26 cellular contexts compared by ENCODE assay signal in genomic region chr2:43423941-43424261, GRCh38.
DNase-seq lines count a peak whose midpoint lies in the region; ATAC-seq and TF ChIP-seq lines count a peak whose summit lies in the region.
"Had no signal": no experiment of that assay in that cellular context is flagged by ENCODE, and none has a peak within 500 bp of the region (broad histone marks: within the 10 kb centered on the region; RNA-seq: fewer than 3 reads in every experiment).

No MANE protein-coding gene starts in this region.

- H2BK5ac ChIP-seq in mesenchymal stem cell (ENCODE audit: low read depth, low read length, poor library complexity, severe bottlenecking) = no peak overlapping the region

- no peak overlapping the region for H3K23ac ChIP-seq in mesenchymal stem cell (ENCODE audit: low read length in 2 of 2)

- H3K9ac ChIP-seq in adipocyte (ENCODE audit: low read length) = peak overlapping the region; percentile 60
- H3K9ac ChIP-seq in mesenchymal stem cell (ENCODE audit: low read length) = peak overlapping the region; percentile 17

- H3K9me3 Mint-ChIP-seq in natural killer cell = no peaks in the 10 kb centered on the region
- no peaks in the 10 kb centered on the region for H3K9me3 Mint-ChIP-seq in natural killer cell treated with Interleukin-12 subunit alpha and Interleukin-12 subunit beta and Interleukin-15 and Interleukin-18, amount 100 ng/mL, for 72 hours
- H3K9me3 Mint-ChIP-seq: activated B cell treated with CpG ODN at 0.5 μM for 24 hours; GM23338; memory B cell; stimulated activated naive B cell treated with anti-CD40 and anti-IgM and Interleukin-4, amounts not matched to agents 10 μg/mL and 1 μg/mL and 100 μg/mL, for 72 hours had no signal

- no peak overlapping the region for H3K18ac ChIP-seq in mesenchymal stem cell (ENCODE audit: low read depth in 1 of 2, low read length in 2 of 2)

- H4K8ac ChIP-seq in mesenchymal stem cell (ENCODE audit: low read length) = no peak overlapping the region

- DNase-seq in natural killer cell (no peak), adipocyte (ENCODE audit: low read depth) (no peak), mesenchymal stem cell (no peak), tibial artery (no peak), NK-92 (lab: John Stamatoyannopoulos, UW; ENCODE audit: unreplicated experiment) (no peak)
- no peak for DNase-seq in natural killer cell treated with Interleukin-12 subunit alpha and Interleukin-12 subunit beta and Interleukin-15 and Interleukin-18, amount 100 ng/mL, for 72 hours (ENCODE audit: low spot score)
- DNase-seq: ACHN; activated B cell treated with CpG ODN at 0.5 μM for 24 hours; activated CD4-positive, alpha-beta T cell treated with anti-CD3 and anti-CD28 coated beads, Interleukin-2, amount 50 U/mL, for 48 hours; activated CD8-positive, alpha-beta memory T cell treated with anti-CD3 and anti-CD28 coated beads, Interleukin-2, amount 50 U/mL, for 48 hours; activated naive CD4-positive, alpha-beta T cell treated with anti-CD3 and anti-CD28 coated beads, Interleukin-2, amount 50 U/mL, for 16 hours; anterior cingulate cortex; gastrocnemius medialis; hippocampal formation; Karpas-422; Right ventricle myocardium superior; stimulated activated naive B cell treated with anti-CD40 and anti-IgM and Interleukin-4, amounts not matched to agents 10 μg/mL and 1 μg/mL and 100 μg/mL, for 72 hours had no signal

- peak overlapping the region; percentile 49 for H3K4me3 ChIP-seq in adipocyte (ENCODE audit: low read length)
- no peak overlapping the region for H3K4me3 ChIP-seq in mesenchymal stem cell (ENCODE audit: insufficient read depth in 1 of 2, low read depth in 1 of 2, low read length in 2 of 2)
- no peak overlapping the region for H3K4me3 ChIP-seq in tibial artery
- H3K4me3 ChIP-seq: BLaER1 treated with 17β-estradiol and CSF1 and Interleukin-3, amounts not matched to agents 10 nM and 100 nM; gastrocnemius medialis; GM23338; prostate gland; suprapubic skin had no signal

- H3K9me3 ChIP-seq in adipocyte (ENCODE audit: control insufficient read depth, low read length) = no peaks in the 10 kb centered on the region
- H3K9me3 ChIP-seq in mesenchymal stem cell (ENCODE audit: control insufficient read depth, low read length) = no peaks in the 10 kb centered on the region
- H3K9me3 ChIP-seq in tibial artery = no peaks in the 10 kb centered on the region
- H3K9me3 ChIP-seq: gastrocnemius medialis, prostate gland, suprapubic skin had no signal

- H3K4ac ChIP-seq in mesenchymal stem cell (ENCODE audit: low read depth in 1 of 2, low read length in 2 of 2) = no peak overlapping the region

- peaks cover 35 to 45% of the 10 kb centered on the region in 2 donors for H3K4me1 Mint-ChIP-seq in natural killer cell
- H3K4me1 Mint-ChIP-seq in natural killer cell treated with Interleukin-12 subunit alpha and Interleukin-12 subunit beta and Interleukin-15 and Interleukin-18, amount 100 ng/mL, for 72 hours (ENCODE audit: low read depth in 2 of 2) = peaks cover 27 to 40% of the 10 kb centered on the region in 2 donors
- H3K4me1 Mint-ChIP-seq: GM23338 had no signal

- H3K4me2 ChIP-seq in mesenchymal stem cell (ENCODE audit: low read length, poor library complexity, severe bottlenecking) = no peak overlapping the region
- H3K4me2 ChIP-seq: GM23338 had no signal

- H3K27ac ChIP-seq in mesenchymal stem cell (ENCODE audit: low read length, poor library complexity, severe bottlenecking) = no peak overlapping the region
- H3K27ac ChIP-seq in tibial artery = no peak overlapping the region
- H3K27ac ChIP-seq: gastrocnemius medialis, HL-60, suprapubic skin had no signal

- no peak overlapping the region for H2BK12ac ChIP-seq in mesenchymal stem cell (ENCODE audit: low read length in 2 of 2)

- no peak overlapping the region for H2BK15ac ChIP-seq in mesenchymal stem cell (ENCODE audit: low read depth, poor library complexity, severe bottlenecking)

- H3K27me3 ChIP-seq in adipocyte (replicated peaks; ENCODE audit: control insufficient read depth, insufficient read depth, low read length) (no peaks in the 10 kb centered on the region), mesenchymal stem cell (ENCODE audit: control insufficient read depth in 1 of 2, insufficient read depth in 1 of 2, low read length in 2 of 2) (no peaks in the 10 kb centered on the region), tibial artery (no peaks in the 10 kb centered on the region)
- H3K27me3 ChIP-seq: BLaER1 treated with 17β-estradiol and CSF1 and Interleukin-3, amounts not matched to agents 10 nM and 100 nM; gastrocnemius medialis; suprapubic skin had no signal

- H2AK5ac ChIP-seq in mesenchymal stem cell (ENCODE audit: low read length, severe bottlenecking) = no peak overlapping the region

- H4K91ac ChIP-seq in mesenchymal stem cell (ENCODE audit: low read length) = no peak overlapping the region

- intact Hi-C loops in natural killer cell (cut with micrococcal nuclease) = no loop called here
- intact Hi-C loops in tibial artery (cut with DNase I; ENCODE audit: low total_unique reads) = no loop called here

- H3K4me3 Mint-ChIP-seq in natural killer cell = peak overlapping the region; percentile 5
- no peak overlapping the region for H3K4me3 Mint-ChIP-seq in natural killer cell treated with Interleukin-12 subunit alpha and Interleukin-12 subunit beta and Interleukin-15 and Interleukin-18, amount 100 ng/mL, for 72 hours
- H3K4me3 Mint-ChIP-seq: activated B cell treated with CpG ODN at 0.5 μM for 24 hours; GM23338; memory B cell; stimulated activated naive B cell treated with anti-CD40 and anti-IgM and Interleukin-4, amounts not matched to agents 10 μg/mL and 1 μg/mL and 100 μg/mL, for 72 hours had no signal

- H3K36me3 Mint-ChIP-seq in natural killer cell = no peaks in the 10 kb centered on the region
- peaks cover 9% of the 10 kb centered on the region for H3K36me3 Mint-ChIP-seq in natural killer cell treated with Interleukin-12 subunit alpha and Interleukin-12 subunit beta and Interleukin-15 and Interleukin-18, amount 100 ng/mL, for 72 hours

- ATAC-seq in natural killer cell = no peak
- ATAC-seq in natural killer cell treated with Interleukin-12 subunit alpha and Interleukin-12 subunit beta and Interleukin-15 and Interleukin-18, amount 100 ng/mL, for 72 hours = no peak
- ATAC-seq in GM19397 (IDR thresholded peaks at IDR 0.05; ENCODE audit: unreplicated experiment) = no peak
- no peak for ATAC-seq in GM21381 (IDR thresholded peaks at IDR 0.05; ENCODE audit: unreplicated experiment)
- ATAC-seq: gastrocnemius medialis; GM23338; PC-3; stimulated activated naive B cell treated with anti-CD40 and anti-IgM and Interleukin-4, amounts not matched to agents 10 μg/mL and 1 μg/mL and 100 μg/mL, for 72 hours had no signal

- no peak overlapping the region for H3K14ac ChIP-seq in mesenchymal stem cell (ENCODE audit: low read length in 2 of 2)

- peak overlapping the region; percentile 91 to 97 for H3K27ac Mint-ChIP-seq in natural killer cell
- peak overlapping the region in 1 of 2 donors; percentile 85 for H3K27ac Mint-ChIP-seq in natural killer cell treated with Interleukin-12 subunit alpha and Interleukin-12 subunit beta and Interleukin-15 and Interleukin-18, amount 100 ng/mL, for 72 hours
- H3K27ac Mint-ChIP-seq: activated B cell treated with CpG ODN at 0.5 μM for 24 hours; GM23338; memory B cell; stimulated activated naive B cell treated with anti-CD40 and anti-IgM and Interleukin-4, amounts not matched to agents 10 μg/mL and 1 μg/mL and 100 μg/mL, for 72 hours had no signal

- H2BK120ac ChIP-seq in mesenchymal stem cell (ENCODE audit: low read depth, low read length) = peak overlapping the region; percentile 27

- TF ChIP-seq CTCF in natural killer cell (IDR thresholded peaks at IDR 0.05) (no peak), tibial artery (IDR thresholded peaks at IDR 0.05) (no peak)

- peaks cover 1% of the 10 kb centered on the region for H3K79me1 ChIP-seq in mesenchymal stem cell (replicated peaks; ENCODE audit: low read length, poor library complexity, severe bottlenecking)

- no peaks in the 10 kb centered on the region for H3K36me3 ChIP-seq in adipocyte (ENCODE audit: control insufficient read depth, insufficient read depth, low read length, severe bottlenecking)
- H3K36me3 ChIP-seq in mesenchymal stem cell (ENCODE audit: control insufficient read depth in 1 of 2, insufficient read depth in 2 of 2, low read depth in 1 of 2, low read length in 2 of 2) = no peaks in the 10 kb centered on the region
- no peaks in the 10 kb centered on the region for H3K36me3 ChIP-seq in tibial artery
- H3K36me3 ChIP-seq: prostate gland, suprapubic skin had no signal

- H2AFZ ChIP-seq in mesenchymal stem cell (ENCODE audit: low read depth, low read length) = no peak overlapping the region
- H2AFZ ChIP-seq: GM23338 had no signal

- H3K4me1 ChIP-seq in adipocyte (ENCODE audit: control insufficient read depth, insufficient read depth, low read length) (peaks cover 49% of the 10 kb centered on the region), mesenchymal stem cell (ENCODE audit: control insufficient read depth, insufficient read depth, low read depth, low read length) (peaks cover 3% of the 10 kb centered on the region), tibial artery (peaks cover 0 to 56% (median 37%) of the 10 kb centered on the region in 4 donors)

- H3K27me3 Mint-ChIP-seq in natural killer cell (ENCODE audit: low read depth in 2 of 2) = no peaks in the 10 kb centered on the region
- no peaks in the 10 kb centered on the region for H3K27me3 Mint-ChIP-seq in natural killer cell treated with Interleukin-12 subunit alpha and Interleukin-12 subunit beta and Interleukin-15 and Interleukin-18, amount 100 ng/mL, for 72 hours
- H3K27me3 Mint-ChIP-seq: activated B cell treated with CpG ODN at 0.5 μM for 24 hours; memory B cell; stimulated activated naive B cell treated with anti-CD40 and anti-IgM and Interleukin-4, amounts not matched to agents 10 μg/mL and 1 μg/mL and 100 μg/mL, for 72 hours had no signal
